1 cellular context compared by ENCODE assay signal in genomic region chr6:142030115-142030619, GRCh38.
TF ChIP-seq lines count a peak whose summit lies in the region.

No MANE protein-coding gene starts in this region.

TF ChIP-seq in IMR-90, 13 proteins besides CTCF, POLR2A, EP300 and RAD21 (continued from another document):
- TF ChIP-seq ELK1 (IDR thresholded peaks at IDR 0.05; ENCODE audit: borderline replicate concordance, low read depth, low read length) (no peak), RFX5 (IDR thresholded peaks at IDR 0.05; ENCODE audit: low read depth, low read length) (no peak), MXI1 (IDR thresholded peaks at IDR 0.05; ENCODE audit: borderline replicate concordance, low read depth, low read length) (no peak), RCOR1 (IDR thresholded peaks at IDR 0.05; ENCODE audit: insufficient replicate concordance, low read length) (no peak), FOS (IDR thresholded peaks at IDR 0.05; ENCODE audit: low read depth, low read length) (no peak)
TF ChIP-seq in IMR-90: peak in this region for 0.
